ENCODE assay signal across 18 cellular contexts in the genomic region with DNA sequence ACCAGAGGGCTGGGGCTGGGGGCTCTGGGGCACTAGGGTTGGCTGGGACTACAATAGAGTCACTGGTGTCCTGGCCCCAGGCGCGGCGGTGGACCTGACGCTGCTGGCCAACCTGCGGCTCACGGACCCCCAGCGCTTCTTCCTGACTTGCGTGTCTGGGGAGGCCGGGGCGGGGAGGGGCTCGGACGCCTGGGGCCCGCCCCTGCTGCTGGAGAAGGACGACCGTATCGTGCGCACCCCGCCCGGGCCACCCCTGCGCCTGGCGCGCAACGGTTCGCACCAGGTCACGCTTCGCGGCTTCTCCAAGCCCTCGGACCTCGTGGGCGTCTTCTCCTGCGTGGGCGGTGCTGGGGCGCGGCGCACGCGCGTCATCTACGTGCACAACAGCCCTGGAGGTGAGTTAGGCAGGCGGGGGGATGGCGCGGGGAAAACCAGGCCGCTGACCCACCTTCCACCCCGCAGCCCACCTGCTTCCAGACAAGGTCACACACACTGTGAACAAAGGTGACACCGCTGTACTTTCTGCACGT. TPM values are rescaled to one million over a fixed set of nuclear protein-coding genes. Genes with fewer than 3 reads are reported as not detected.
DNase-seq lines count a peak whose midpoint lies in the region; ATAC-seq and TF ChIP-seq lines count a peak whose summit lies in the region.
"Had no signal": no experiment of that assay in that cellular context is flagged by ENCODE, and none has a peak within 500 bp of the region (broad histone marks: within the 10 kb centered on the region; RNA-seq: fewer than 3 reads in every experiment).

No MANE protein-coding gene starts in this region.

- H3K4me1 ChIP-seq in HEK293 (ENCODE audit: control insufficient read depth, insufficient read depth, low read length), result no peaks in the 10 kb centered on the region

- CTCF ChIA-PET in HEK293 (lab: Yijun Ruan, JAX) (no interaction called here), HEK293T (lab: Yijun Ruan, JAX) (no interaction called here)

- peak overlapping the region; percentile 85 for H3K27ac Mint-ChIP-seq in endothelial cell (ENCODE audit: unreplicated experiment)
- peak overlapping the region; percentile 71 for H3K27ac Mint-ChIP-seq in type B pancreatic cell
- H3K27ac Mint-ChIP-seq: CD4-positive, alpha-beta T cell had no signal

- H3K9me3 ChIP-seq in HEK293 (ENCODE audit: control insufficient read depth, insufficient read depth, low read depth, low read length), result no peaks in the 10 kb centered on the region
- H3K9me3 ChIP-seq: MG63 had no signal

- ATAC-seq in sciatic nerve, result no peak
- ATAC-seq: Panc1 had no signal

- no peak overlapping the region for H3K27ac ChIP-seq in HEK293 (ENCODE audit: extremely low read depth, low read depth, low read length)

- H3K36me3 ChIP-seq in HEK293 (ENCODE audit: control insufficient read depth in 2 of 2, insufficient read depth in 1 of 2, low read length in 2 of 2), result no peaks in the 10 kb centered on the region
- H3K36me3 ChIP-seq: MG63 had no signal

- POLR2A ChIA-PET in HEK293 (lab: Yijun Ruan, JAX) (no interaction called here), HEK293T (lab: Yijun Ruan, JAX) (no interaction called here)

- H3K36me3 Mint-ChIP-seq in endothelial cell (ENCODE audit: low read depth, unreplicated experiment) (peaks cover 67% of the 10 kb centered on the region), type B pancreatic cell (no peaks in the 10 kb centered on the region)

- no peaks in the 10 kb centered on the region for H3K9me3 Mint-ChIP-seq in endothelial cell (ENCODE audit: unreplicated experiment)
- H3K9me3 Mint-ChIP-seq in type B pancreatic cell, result no peaks in the 10 kb centered on the region
- H3K9me3 Mint-ChIP-seq: CD4-positive, alpha-beta T cell had no signal

- H3K4me3 ChIP-seq in HEK293 (ENCODE audit: low read depth, low read length), result no peak overlapping the region
- H3K4me3 ChIP-seq: MG63 had no signal

- intact Hi-C loops in sciatic nerve (cut with DNase I), result no loop called here

- peak overlapping the region; percentile 97 for H3K4me3 Mint-ChIP-seq in endothelial cell (ENCODE audit: unreplicated experiment)
- no peak overlapping the region for H3K4me3 Mint-ChIP-seq in type B pancreatic cell
- H3K4me3 Mint-ChIP-seq: CD4-positive, alpha-beta T cell had no signal

- DNase-seq in endothelial cell (ENCODE audit: low spot score) (no peak), sciatic nerve (ENCODE audit: low spot score) (peak; percentile 61), type B pancreatic cell (ENCODE audit: extremely low spot score, unreplicated experiment) (no peak), HEK293T (ENCODE audit: extremely low spot score) (no peak)
- no peak for DNase-seq in activated T-cell treated with anti-CD3 and anti-CD28 coated beads, Interleukin-2, amount 50 U/mL, for 48 hours
- no peak for DNase-seq in activated CD4-positive, alpha-beta T cell treated with anti-CD3 and anti-CD28 coated beads, Interleukin-2, amount 50 U/mL, for 48 hours
- DNase-seq: AML-193; CD4-positive, alpha-beta T cell; EL; GOT3; Karpas-422; MG63; NCI-H1092 treated with DMSO at 0.1 percent for 48 hours; NCI-H1694; NCI-H2227 treated with DMSO at 0.1 percent for 48 hours; NCI-H524 had no signal

- TF ChIP-seq CTCF in HEK293 (tag by site-specific recombination; IDR thresholded peaks at IDR 0.05) (no peak), endothelial cell (IDR thresholded peaks at IDR 0.05; ENCODE audit: unreplicated experiment) (no peak), type B pancreatic cell (conservative IDR thresholded peaks at IDR 0.05) (no peak)

- peaks cover 70% of the 10 kb centered on the region for H3K4me1 Mint-ChIP-seq in endothelial cell (ENCODE audit: unreplicated experiment)
- peaks cover 17% of the 10 kb centered on the region for H3K4me1 Mint-ChIP-seq in type B pancreatic cell (ENCODE audit: unreplicated experiment)

- H3K27me3 Mint-ChIP-seq in endothelial cell (ENCODE audit: unreplicated experiment) (peaks cover 23% of the 10 kb centered on the region), type B pancreatic cell (peaks cover 4% of the 10 kb centered on the region)
- H3K27me3 Mint-ChIP-seq: CD4-positive, alpha-beta T cell had no signal

TF ChIP-seq in HEK293, 187 proteins besides CTCF, POLR2A, EP300 and RAD21:
- TF ChIP-seq RBAK (tag by site-specific recombination; IDR thresholded peaks at IDR 0.05) (no peak), ZFHX2 (tag by site-specific recombination; conservative IDR thresholded peaks at IDR 0.05) (peak; percentile 21; the same call in 1 of the 2 replicates), ZNF843 (tag by site-specific recombination; IDR thresholded peaks at IDR 0.05) (no peak), ZNF146 (tag by site-specific recombination; IDR thresholded peaks at IDR 0.05) (no peak)

TF ChIP-seq in HEK293T, 16 proteins besides CTCF, POLR2A, EP300 and RAD21:
- TF ChIP-seq BHLHE40 (IDR thresholded peaks at IDR 0.05; ENCODE audit: borderline replicate concordance) (no peak), TARDBP (IDR thresholded peaks at IDR 0.05) (no peak), FOXK2 (IDR thresholded peaks at IDR 0.05) (no peak), CTBP1 (IDR thresholded peaks at IDR 0.05; ENCODE audit: borderline replicate concordance) (no peak), L3MBTL2 (conservative IDR thresholded peaks at IDR 0.05) (no peak), LEF1 (IDR thresholded peaks at IDR 0.05; ENCODE audit: borderline replicate concordance) (no peak), FOXA1 (IDR thresholded peaks at IDR 0.05) (no peak), FOXM1 (IDR thresholded peaks at IDR 0.05; ENCODE audit: borderline replicate concordance) (no peak), ZNF384 (IDR thresholded peaks at IDR 0.05) (no peak), SP1 (IDR thresholded peaks at IDR 0.05) (no peak), NFRKB (IDR thresholded peaks at IDR 0.05) (no peak), SUZ12 (IDR thresholded peaks at IDR 0.05) (no peak)

RNA-seq across cellular contexts. Expression of a gene that starts 4.1 kb away (rescaled TPM):
- total RNA-seq in endothelial cell (ENCODE audit: unreplicated experiment) (643 TPM), sciatic nerve (58.0 TPM), type B pancreatic cell (ENCODE audit: low replicate concordance) (1.3 TPM in 1 of 2 replicates, not detected in the other)
- total RNA-seq: CD4-positive, alpha-beta T cell had no signal

RNA-seq across cellular contexts. Expression of a gene that starts 19.5 kb away (rescaled TPM):
- total RNA-seq in endothelial cell (ENCODE audit: unreplicated experiment) (not detected), sciatic nerve (not detected), type B pancreatic cell (ENCODE audit: low replicate concordance) (9.9 and 17.2 TPM in 2 replicates)
- total RNA-seq: CD4-positive, alpha-beta T cell had no signal

RNA-seq across cellular contexts. Expression of a gene that starts 32.8 kb away (rescaled TPM):
- total RNA-seq in endothelial cell (ENCODE audit: unreplicated experiment) (6.2 TPM), sciatic nerve (0.40 TPM), type B pancreatic cell (ENCODE audit: low replicate concordance) (not detected in 2 replicates)
- total RNA-seq: CD4-positive, alpha-beta T cell had no signal

RNA-seq across cellular contexts. Expression of a gene that starts 35.1 kb away (rescaled TPM):
- total RNA-seq in endothelial cell (ENCODE audit: unreplicated experiment) (2.7 TPM), sciatic nerve (3.2 TPM), type B pancreatic cell (ENCODE audit: low replicate concordance) (19.8 and 51.7 TPM in 2 replicates)
- total RNA-seq: CD4-positive, alpha-beta T cell had no signal

RNA-seq across cellular contexts. Expression of a gene that starts 53.9 kb away (rescaled TPM):
- 24.3 TPM for total RNA-seq in endothelial cell (ENCODE audit: unreplicated experiment)
- 1.9 TPM for total RNA-seq in sciatic nerve
- 33.9 and 114 TPM in 2 replicates for total RNA-seq in type B pancreatic cell (ENCODE audit: low replicate concordance)

Comparison
In these comparisons a context has a peak if more than half of its experiments do, and no peak if none do; other contexts are left out.
1. RNA of a gene that starts 4.1 kb away (total RNA-seq): 643 TPM in endothelial cell (single experiment) and 58.0 TPM in sciatic nerve (single experiment); 1.3 TPM in type B pancreatic cell; every median in the first group is over 10 times any median in the second.
2. RNA of a gene that starts 19.5 kb away (total RNA-seq): 9.9 to 17.2 TPM in type B pancreatic cell; not detected in sciatic nerve (single experiment) and not detected in endothelial cell (single experiment); every median in the first group is over 10 times any median in the second.